ENCODE assay signal across 1 cellular context in genomic region chr19:48183356-48183755, GRCh38.
TF ChIP-seq lines count a peak whose summit lies in the region.

No MANE protein-coding gene starts in this region.

TF ChIP-seq in H1, 55 proteins besides CTCF, POLR2A, EP300 and RAD21:
- TF ChIP-seq CREB1 (IDR thresholded peaks at IDR 0.05) (no peak), SIN3A (conservative IDR thresholded peaks at IDR 0.05 in 1 of 2, IDR thresholded peaks at IDR 0.05 in 1 of 2; ENCODE audit: low read depth in 1 of 2, low read length in 2 of 2) (no peak), E2F6 (IDR thresholded peaks at IDR 0.05) (peak; percentile 38; the same call in 1 of the 2 replicates), KDM5A (IDR thresholded peaks at IDR 0.05; ENCODE audit: low read length) (no peak)
